In genomic region chr3:194104041-194104751, GRCh38 we compare ENCODE assay signal across 10 cellular contexts. TPM values are rescaled to one million over a fixed set of nuclear protein-coding genes. Genes with fewer than 3 reads are reported as not detected.
A peak's percentile ranks its signal among the peaks of the same experiment; 100 is the strongest.
DNase-seq lines count a peak whose midpoint lies in the region; ATAC-seq lines count a peak whose summit lies in the region.
"Had no signal": no experiment of that assay in that cellular context is flagged by ENCODE, and none has a peak within 500 bp of the region (broad histone marks: within the 10 kb centered on the region; RNA-seq: fewer than 3 reads in every experiment).

No MANE protein-coding gene starts in this region.

- H3K27ac Mint-ChIP-seq in stimulated activated naive CD8-positive, alpha-beta T cell treated with anti-CD3 and anti-CD28 coated beads, Interleukin-15, amount 100 ng/mL, for 72 hours, result no peak overlapping the region
- no peak overlapping the region for H3K27ac Mint-ChIP-seq in activated T-helper 2 cell treated with anti-CD3 and anti-CD28 coated beads, Interferon-gamma antibody, Interleukin-2, Interleukin-4, amounts not matched to agents 10 μg/mL and 5 μg/mL and 100 μg/mL, durations not matched to agents 14 hours and 24 hours and 36 hours
- H3K27ac Mint-ChIP-seq: activated CD4-positive, alpha-beta memory T cell treated with anti-CD3 and anti-CD28 coated beads, Interleukin-2, amount 10 ng/mL, durations not matched to agents 7 days and 5 days had no signal

- H3K4me1 Mint-ChIP-seq in stimulated activated naive CD8-positive, alpha-beta T cell treated with anti-CD3 and anti-CD28 coated beads, Interleukin-15, amount 100 ng/mL, for 72 hours, result peaks cover 30% of the 10 kb centered on the region
- peaks cover 7% of the 10 kb centered on the region for H3K4me1 Mint-ChIP-seq in activated T-helper 2 cell treated with anti-CD3 and anti-CD28 coated beads, Interferon-gamma antibody, Interleukin-2, Interleukin-4, amounts not matched to agents 10 μg/mL and 5 μg/mL and 100 μg/mL, durations not matched to agents 14 hours and 24 hours and 36 hours (ENCODE audit: low read depth)

- peak; percentile 31 for DNase-seq in stimulated activated naive CD8-positive, alpha-beta T cell treated with anti-CD3 and anti-CD28 coated beads, Interleukin-15, Interleukin-2, amounts not matched to agents 100 U/mL and 50 U/mL, for 24 hours
- DNase-seq in stimulated activated naive CD8-positive, alpha-beta T cell treated with anti-CD3 and anti-CD28 coated beads, Interleukin-15, amount 100 ng/mL, for 72 hours, result no peak
- DNase-seq in SKM-1 (lab: John Stamatoyannopoulos, UW; ENCODE audit: unreplicated experiment) (peak; percentile 13), NCI-H187 treated with DMSO at 0.1 percent for 48 hours (lab: John Stamatoyannopoulos, UW) (no peak), COLO829 (ENCODE audit: low spot score) (no peak)
- DNase-seq in activated T-helper 2 cell treated with anti-CD3 and anti-CD28 coated beads, Interferon-gamma antibody, Interleukin-2, Interleukin-4, amounts not matched to agents 10 μg/mL and 5 μg/mL and 100 μg/mL, durations not matched to agents 14 hours and 24 hours and 36 hours (ENCODE audit: low spot score), result no peak
- DNase-seq: activated CD4-positive, alpha-beta memory T cell treated with anti-CD3 and anti-CD28 coated beads, Interleukin-2, amount 10 ng/mL, durations not matched to agents 7 days and 5 days; NCI-H774 had no signal

- peak; percentile 51 for ATAC-seq in stimulated activated naive CD8-positive, alpha-beta T cell treated with anti-CD3 and anti-CD28 coated beads, Interleukin-15, Interleukin-2, amounts not matched to agents 100 U/mL and 50 U/mL, for 24 hours
- ATAC-seq in stimulated activated naive CD8-positive, alpha-beta T cell treated with anti-CD3 and anti-CD28 coated beads, Interleukin-15, amount 100 ng/mL, for 72 hours, result no peak
- ATAC-seq in HG03565 (IDR thresholded peaks at IDR 0.05; ENCODE audit: unreplicated experiment), result peak; percentile 35
- no peak for ATAC-seq in GM19467 (IDR thresholded peaks at IDR 0.05; ENCODE audit: unreplicated experiment)

- H3K9me3 Mint-ChIP-seq in stimulated activated naive CD8-positive, alpha-beta T cell treated with anti-CD3 and anti-CD28 coated beads, Interleukin-15, amount 100 ng/mL, for 72 hours, result no peaks in the 10 kb centered on the region
- H3K9me3 Mint-ChIP-seq in activated T-helper 2 cell treated with anti-CD3 and anti-CD28 coated beads, Interferon-gamma antibody, Interleukin-2, Interleukin-4, amounts not matched to agents 10 μg/mL and 5 μg/mL and 100 μg/mL, durations not matched to agents 14 hours and 24 hours and 36 hours, result no peaks in the 10 kb centered on the region
- H3K9me3 Mint-ChIP-seq: activated CD4-positive, alpha-beta memory T cell treated with anti-CD3 and anti-CD28 coated beads, Interleukin-2, amount 10 ng/mL, durations not matched to agents 7 days and 5 days had no signal

- intact Hi-C loops in activated T-helper 2 cell treated with anti-CD3 and anti-CD28 coated beads, Interferon-gamma antibody, Interleukin-2, Interleukin-4, amounts not matched to agents 10 μg/mL and 5 μg/mL and 100 μg/mL, durations not matched to agents 14 hours and 24 hours and 36 hours (cut with micrococcal nuclease), result no loop called here

- no peaks in the 10 kb centered on the region for H3K36me3 Mint-ChIP-seq in activated T-helper 2 cell treated with anti-CD3 and anti-CD28 coated beads, Interferon-gamma antibody, Interleukin-2, Interleukin-4, amounts not matched to agents 10 μg/mL and 5 μg/mL and 100 μg/mL, durations not matched to agents 14 hours and 24 hours and 36 hours (ENCODE audit: low read depth)

- H3K4me3 Mint-ChIP-seq in stimulated activated naive CD8-positive, alpha-beta T cell treated with anti-CD3 and anti-CD28 coated beads, Interleukin-15, amount 100 ng/mL, for 72 hours, result no peak overlapping the region
- H3K4me3 Mint-ChIP-seq in activated T-helper 2 cell treated with anti-CD3 and anti-CD28 coated beads, Interferon-gamma antibody, Interleukin-2, Interleukin-4, amounts not matched to agents 10 μg/mL and 5 μg/mL and 100 μg/mL, durations not matched to agents 14 hours and 24 hours and 36 hours (ENCODE audit: low read depth), result no peak overlapping the region
- H3K4me3 Mint-ChIP-seq: activated CD4-positive, alpha-beta memory T cell treated with anti-CD3 and anti-CD28 coated beads, Interleukin-2, amount 10 ng/mL, durations not matched to agents 7 days and 5 days had no signal

- H3K27me3 Mint-ChIP-seq in stimulated activated naive CD8-positive, alpha-beta T cell treated with anti-CD3 and anti-CD28 coated beads, Interleukin-15, amount 100 ng/mL, for 72 hours, result peaks cover 74% of the 10 kb centered on the region
- H3K27me3 Mint-ChIP-seq in activated T-helper 2 cell treated with anti-CD3 and anti-CD28 coated beads, Interferon-gamma antibody, Interleukin-2, Interleukin-4, amounts not matched to agents 10 μg/mL and 5 μg/mL and 100 μg/mL, durations not matched to agents 14 hours and 24 hours and 36 hours (ENCODE audit: low read depth), result peaks cover 45% of the 10 kb centered on the region

RNA-seq across cellular contexts. Expression of gene HES1, which starts 31.8 kb away (rescaled TPM):
- 0.37 and 0.53 TPM in 2 replicates for total RNA-seq in activated T-helper 2 cell treated with anti-CD3 and anti-CD28 coated beads, Interferon-gamma antibody, Interleukin-2, Interleukin-4, amounts not matched to agents 10 μg/mL and 5 μg/mL and 100 μg/mL, durations not matched to agents 14 hours and 24 hours and 36 hours

Comparison
In these comparisons a context has a peak if more than half of its experiments do, and no peak if none do; other contexts are left out.
1. ATAC-seq: peak in stimulated activated naive CD8-positive, alpha-beta T cell treated with anti-CD3 and anti-CD28 coated beads, Interleukin-15, Interleukin-2, amounts not matched to agents 100 U/mL and 50 U/mL, for 24 hours (single experiment) and HG03565 (single experiment); none in stimulated activated naive CD8-positive, alpha-beta T cell treated with anti-CD3 and anti-CD28 coated beads, Interleukin-15, amount 100 ng/mL, for 72 hours (single experiment) and GM19467 (single experiment).
2. DNase-seq: peak in stimulated activated naive CD8-positive, alpha-beta T cell treated with anti-CD3 and anti-CD28 coated beads, Interleukin-15, Interleukin-2, amounts not matched to agents 100 U/mL and 50 U/mL, for 24 hours (single experiment) and SKM-1 (single experiment); none in stimulated activated naive CD8-positive, alpha-beta T cell treated with anti-CD3 and anti-CD28 coated beads, Interleukin-15, amount 100 ng/mL, for 72 hours (0 of 2), NCI-H187 treated with DMSO at 0.1 percent for 48 hours (single experiment), activated T-helper 2 cell treated with anti-CD3 and anti-CD28 coated beads, Interferon-gamma antibody, Interleukin-2, Interleukin-4, amounts not matched to agents 10 μg/mL and 5 μg/mL and 100 μg/mL, durations not matched to agents 14 hours and 24 hours and 36 hours (single experiment) and COLO829 (single experiment).